In the genomic region with DNA sequence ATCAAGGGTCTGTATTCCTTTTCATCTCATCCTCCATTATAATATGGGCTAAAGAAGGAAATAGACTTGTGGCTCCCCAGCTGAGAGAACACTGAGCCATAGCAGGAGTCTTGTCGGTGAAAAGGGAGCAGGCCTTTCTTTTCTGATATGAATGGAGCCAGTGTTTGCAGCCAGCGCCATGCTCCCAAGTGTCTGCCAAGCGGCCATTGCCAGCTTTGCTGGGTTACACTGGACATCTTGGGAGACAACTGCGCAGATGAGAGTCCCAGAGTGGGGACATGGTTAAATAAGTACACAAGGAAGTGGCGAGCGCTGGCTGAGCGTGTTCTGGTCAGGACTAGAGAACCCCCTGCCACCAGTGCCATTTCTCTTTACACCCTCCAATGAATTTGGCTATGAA, we compare ENCODE assay signal across 20 cellular contexts. TPM values are rescaled to one million over a fixed set of nuclear protein-coding genes. Genes with fewer than 3 reads are reported as not detected.
DNase-seq lines count a peak whose midpoint lies in the region; ATAC-seq and TF ChIP-seq lines count a peak whose summit lies in the region.
"Had no signal": no experiment of that assay in that cellular context is flagged by ENCODE, and none has a peak within 500 bp of the region (broad histone marks: within the 10 kb centered on the region; RNA-seq: fewer than 3 reads in every experiment).

No MANE protein-coding gene starts in this region.

- H3K4me3 Mint-ChIP-seq in endodermal cell = no peak overlapping the region
- peak overlapping the region; percentile 20 for H3K4me3 Mint-ChIP-seq in neural crest cell

- H3K4me1 ChIP-seq in endodermal cell (ENCODE audit: control insufficient read depth, insufficient read depth, low read length) (peaks cover 10% of the 10 kb centered on the region), transverse colon (no peaks in the 10 kb centered on the region)
- H3K4me1 ChIP-seq: A549 had no signal

- 95 to 96% methylated on average over 7 of the region's 7 CpGs for WGBS in endodermal cell (ENCODE audit: insufficient coverage in 1 of 2, insufficient read length in 1 of 2), 2 experiments
- WGBS in transverse colon (ENCODE audit: low coverage in 1 of 2), 2 donors = 92 to 100% methylated on average over 1 to 7 of the region's 7 CpGs

- DNase-seq in amygdala (lab: John Stamatoyannopoulos, UW) (peak in 37 of 56 donors; percentile 2 to 61 (median 22)), endodermal cell (no peak), neural crest cell (ENCODE audit: low read depth, low spot score) (peak; percentile 13), retina (peak; percentile 36), transverse colon (no peak), foreskin melanocyte (no peak)
- no peak for DNase-seq in stimulated activated CD4-positive, alpha-beta T cell treated with anti-CD3 and anti-CD28 coated beads, Interleukin-1b, Interleukin-23, amount 100 ng/mL, for 48 hours
- DNase-seq: GF-D8, GOT3, NCI-H1417 treated with DMSO at 0.1 percent for 48 hours, NCI-H2029, NCI-H2171, NCI-H446 treated with DMSO at 0.1 percent for 48 hours, NCI-H774, PC-3 had no signal

- H3K4me3 ChIP-seq in endodermal cell (ENCODE audit: low read length) (no peak overlapping the region), transverse colon (no peak overlapping the region)
- H3K4me3 ChIP-seq: A549, K562 had no signal

- H3K9me3 ChIP-seq in endodermal cell (ENCODE audit: control insufficient read depth, low read length) (no peaks in the 10 kb centered on the region), transverse colon (no peaks in the 10 kb centered on the region)
- H3K9me3 ChIP-seq: A549 had no signal

- TF ChIP-seq POLR2A in transverse colon (IDR thresholded peaks at IDR 0.05) = no peak

- H3K4me1 Mint-ChIP-seq in endodermal cell (peaks cover 44% of the 10 kb centered on the region), neural crest cell (peaks cover 48% of the 10 kb centered on the region)

- TF ChIP-seq CTCF in endodermal cell (conservative IDR thresholded peaks at IDR 0.05) (no peak), neural crest cell (conservative IDR thresholded peaks at IDR 0.05) (no peak), transverse colon (IDR thresholded peaks at IDR 0.05) (no peak)

- H3K27me3 ChIP-seq in endodermal cell (ENCODE audit: control insufficient read depth, insufficient read depth, low read length, poor library complexity, severe bottlenecking) (no peaks in the 10 kb centered on the region), transverse colon (no peaks in the 10 kb centered on the region)

- H3K27ac ChIP-seq in endodermal cell (ENCODE audit: low read depth, low read length) (peak overlapping the region; percentile 78), transverse colon (no peak overlapping the region)
- H3K27ac ChIP-seq: A549, C4-2B, RWPE1 had no signal

- H3K36me3 ChIP-seq in endodermal cell (ENCODE audit: control insufficient read depth, insufficient read depth, low read length) (no peaks in the 10 kb centered on the region), transverse colon (no peaks in the 10 kb centered on the region)

- no peak for TF ChIP-seq EP300 in transverse colon (IDR thresholded peaks at IDR 0.05; ENCODE audit: low read depth)

- ATAC-seq in HG03342 (IDR thresholded peaks at IDR 0.05; ENCODE audit: unreplicated experiment) = no peak
- ATAC-seq: A549, K562, PC-3 had no signal

- intact Hi-C loops in transverse colon (cut with DNase I; ENCODE audit: low total_unique reads) = no loop called here

- H3K36me3 Mint-ChIP-seq in endodermal cell (ENCODE audit: low read depth) (no peaks in the 10 kb centered on the region), neural crest cell (ENCODE audit: low read depth) (no peaks in the 10 kb centered on the region)

- H3K9ac ChIP-seq in endodermal cell (ENCODE audit: extremely low read depth, low read length, poor library complexity, severe bottlenecking) = no peak overlapping the region

- no peaks in the 10 kb centered on the region for H3K27me3 Mint-ChIP-seq in endodermal cell (ENCODE audit: insufficient read depth)
- no peaks in the 10 kb centered on the region for H3K27me3 Mint-ChIP-seq in neural crest cell (ENCODE audit: low read depth)

- in situ Hi-C loops in transverse colon (cut with MboI; ENCODE audit: low pct_ligation_motif_present in 1 of 4, low pct_unique_long_range_greater_than_20kb in 1 of 4, low sequenced_read_pairs in 3 of 4) = loop anchor here in 2 of 4 donors (25.0 kb wide), 1 partner anchor 511 kb away; no protein-coding TSS in a partner anchor

- peak overlapping the region; percentile 1 for H3K27ac Mint-ChIP-seq in endodermal cell
- H3K27ac Mint-ChIP-seq in neural crest cell (ENCODE audit: unreplicated experiment) = peak overlapping the region; percentile 60

- H3K9me3 Mint-ChIP-seq in endodermal cell (no peaks in the 10 kb centered on the region), neural crest cell (peaks cover 4% of the 10 kb centered on the region)

RNA-seq across cellular contexts. Expression of a gene that starts 21.7 kb away (rescaled TPM):
- 10 to 100 TPM; 60.8 to 79.9 TPM for total RNA-seq in endodermal cell
- polyA plus RNA-seq in endodermal cell (2013, experiment 1 of 2) = 98.4 TPM
- polyA plus RNA-seq in endodermal cell (2013, experiment 2 of 2) = 103 TPM
- total RNA-seq in neural crest cell = 36.9 and 40.7 TPM in 2 replicates
- 10 to 100 TPM in 3 of 4 donors, 1 to 10 TPM in 1; 7.2 to 43.4 (median 25.7) TPM for total RNA-seq in transverse colon

Comparison
In these comparisons a context has a peak if more than half of its experiments do, and no peak if none do; other contexts are left out.
1. DNase-seq: peak in amygdala (37 of 56), neural crest cell (single experiment) and retina (single experiment); none in endodermal cell (single experiment), stimulated activated CD4-positive, alpha-beta T cell treated with anti-CD3 and anti-CD28 coated beads, Interleukin-1b, Interleukin-23, amount 100 ng/mL, for 48 hours (single experiment), transverse colon (single experiment) and foreskin melanocyte (single experiment).